In genomic region chr20:62406635-62407176, GRCh38 we compare ENCODE assay signal across 8 cellular contexts. TPM values are rescaled to one million over a fixed set of nuclear protein-coding genes. Genes with fewer than 3 reads are reported as not detected.
DNase-seq lines count a peak whose midpoint lies in the region; ATAC-seq, FAIRE-seq and TF ChIP-seq lines count a peak whose summit lies in the region.

No MANE protein-coding gene starts in this region.

- FAIRE-seq in D721Med (lab: Jason Lieb, UNC) = no peak

- peak overlapping the region; percentile 83 for H3K27ac Mint-ChIP-seq in Caco-2 (ENCODE audit: unreplicated experiment)

- no peaks in the 10 kb centered on the region for H3K27me3 Mint-ChIP-seq in Caco-2 (ENCODE audit: insufficient read depth, unreplicated experiment)

- TF ChIP-seq CTCF in Caco-2 (IDR thresholded peaks at IDR 0.05; ENCODE audit: insufficient read depth in 1 of 2, low read depth in 1 of 2, low read length in 1 of 2, severe bottlenecking in 1 of 2, unreplicated experiment in 1 of 2) (no peak), ascending aorta (IDR thresholded peaks at IDR 0.05) (no peak), D721Med (IDR thresholded peaks at IDR 0.05; ENCODE audit: insufficient read depth, missing control alignments) (no peak)

- DNase-seq in Caco-2 (no peak), ascending aorta (ENCODE audit: low spot score in 2 of 2) (no peak), medulla oblongata (ENCODE audit: extremely low spot score) (peak; percentile 15), aorta (no peak), cortex of kidney (lab: John Stamatoyannopoulos, UW) (no peak), D721Med (ENCODE audit: insufficient read length, low spot score) (no peak)
- DNase-seq in activated effector memory CD4-positive, alpha-beta T cell treated with anti-CD3 and anti-CD28 coated beads, Interleukin-2, amount 50 U/mL, for 16 hours = no peak

- no peaks in the 10 kb centered on the region for H3K9me3 ChIP-seq in Caco-2
- H3K9me3 ChIP-seq in ascending aorta = no peaks in the 10 kb centered on the region
- H3K9me3 ChIP-seq in aorta (ENCODE audit: control insufficient read depth, low read length) = no peaks in the 10 kb centered on the region

- H3K4me1 ChIP-seq in Caco-2 (peaks cover 53% of the 10 kb centered on the region), ascending aorta (peaks cover 10 to 24% of the 10 kb centered on the region in 2 donors), aorta (ENCODE audit: control insufficient read depth in 1 of 2, insufficient read depth in 2 of 2, low read length in 2 of 2) (no peaks in the 10 kb centered on the region)

- POLR2A ChIA-PET in Caco-2 (lab: Charles Lee) = no interaction called here

- H3K9me3 Mint-ChIP-seq in Caco-2 (ENCODE audit: unreplicated experiment) = no peaks in the 10 kb centered on the region

- H3K4me3 ChIP-seq in Caco-2 (ENCODE audit: low read depth, low read length) (peak overlapping the region; percentile 95), ascending aorta (peak overlapping the region; percentile 69 to 81), aorta (ENCODE audit: low read length in 2 of 2) (peak overlapping the region; percentile 63 to 84)

- CTCF ChIA-PET in Caco-2 (lab: Charles Lee) = interaction anchor here (1.1 kb wide), 1 partner anchor 211 kb away, joined by 4 read pairs; no protein-coding TSS in a partner anchor

- no peaks in the 10 kb centered on the region for H3K27me3 ChIP-seq in Caco-2 (replicated peaks; ENCODE audit: control insufficient read depth, insufficient read depth, low read length)
- H3K27me3 ChIP-seq in ascending aorta = no peaks in the 10 kb centered on the region
- H3K27me3 ChIP-seq in aorta (ENCODE audit: control insufficient read depth in 1 of 2, insufficient read depth in 2 of 2, low read length in 1 of 2) = no peaks in the 10 kb centered on the region

- H3K4me1 Mint-ChIP-seq in Caco-2 (ENCODE audit: low read depth, unreplicated experiment) = peaks cover 35% of the 10 kb centered on the region

- peaks cover 86% of the 10 kb centered on the region for H3K36me3 Mint-ChIP-seq in Caco-2 (ENCODE audit: insufficient read depth, unreplicated experiment)

- H3K4me3 Mint-ChIP-seq in Caco-2 (ENCODE audit: unreplicated experiment) = peak overlapping the region; percentile 78

- intact Hi-C loops in Caco-2 (cut with micrococcal nuclease; ENCODE audit: unreplicated experiment) = loop anchor here (2.0 to 10.0 kb wide), 5 partner anchors 18 to 262 kb away; partner anchors contain the start of genes PSMA7 and SS18L1
- intact Hi-C loops in ascending aorta (cut with DNase I) = loop anchor here (1.0 to 10.0 kb wide), 5 partner anchors 19 to 386 kb away; partner anchors contain the start of genes MTG2, OSBPL2, RPS21 and TAF4
- intact Hi-C loops in aorta (cut with DNase I) = loop anchor here in 1 of 2 donors (10.0 kb wide), 1 partner anchor 218 kb away; no protein-coding TSS in a partner anchor

- H3K36me3 ChIP-seq in Caco-2 (ENCODE audit: control insufficient read depth, insufficient read depth, low read length) = peaks cover 9% of the 10 kb centered on the region
- H3K36me3 ChIP-seq in ascending aorta = no peaks in the 10 kb centered on the region
- H3K36me3 ChIP-seq in aorta (ENCODE audit: control insufficient read depth in 1 of 2, insufficient read depth in 2 of 2, low read length in 1 of 2) = no peaks in the 10 kb centered on the region

- H3K27ac ChIP-seq in ascending aorta (peak overlapping the region; percentile 48 to 72), aorta (ENCODE audit: low read depth in 1 of 2, low read length in 2 of 2) (no peak overlapping the region)

- ATAC-seq in HG02798 (IDR thresholded peaks at IDR 0.05; ENCODE audit: poor library complexity, unreplicated experiment) (peak; percentile 2), aorta (ENCODE audit: low FRiP score) (no peak)

- BruUV-seq in Caco-2 (replicated peaks; lab: Mats Ljungman, UMichigan) = no TSS peak

- WGBS in aorta, 2 donors = 1% methylated on average over 26 to 42 of the region's 42 CpGs

RNA-seq across cellular contexts. Expression of gene CABLES2, which starts 0.4 kb away (rescaled TPM):
- 30.7 and 36.4 TPM in 2 replicates for total RNA-seq in Caco-2 (2022)
- total RNA-seq in ascending aorta = 0.43 TPM
- 1 to 10 TPM; 3.0 to 4.2 TPM for total RNA-seq in aorta
- polyA plus RNA-seq in aorta = 1 to 10 TPM; 1.8 to 2.1 TPM

RNA-seq across cellular contexts. Expression of gene RPS21, which starts 19.8 kb away (rescaled TPM):
- 4,496 and 4,723 TPM in 2 replicates for total RNA-seq in Caco-2 (2022)
- 1,828 TPM for total RNA-seq in ascending aorta
- 1,000 to 10,000 TPM in 1 of 2 donors, 100 to 1,000 TPM in 1; 965 to 1,002 TPM for total RNA-seq in aorta
- polyA plus RNA-seq in aorta = 1,000 to 10,000 TPM; 4,520 to 6,824 TPM

RNA-seq across cellular contexts. Expression of gene RBBP8NL, which starts 20.6 kb away (rescaled TPM):
- total RNA-seq in Caco-2 (2022) (39.2 and 40.5 TPM in 2 replicates), ascending aorta (not detected), aorta (not detected)
- polyA plus RNA-seq in aorta = 1 to 10 TPM in 1 of 2 donors, not detected in 1; 1.6 TPM

RNA-seq across cellular contexts. Expression of gene LAMA5, which starts 39.6 kb away (rescaled TPM):
- 1,050 and 1,125 TPM in 2 replicates for total RNA-seq in Caco-2 (2022)
- 469 TPM for total RNA-seq in ascending aorta
- total RNA-seq in aorta = 100 to 1,000 TPM; 361 to 395 TPM
- 100 to 1,000 TPM in 1 of 2 donors, 10 to 100 TPM in 1; 52.2 to 345 TPM for polyA plus RNA-seq in aorta

Comparison
In these comparisons a context has a peak if more than half of its experiments do, and no peak if none do; other contexts are left out.
1. H3K27ac ChIP-seq: peak in ascending aorta (2 of 2); none in aorta (0 of 2).
2. RNA of gene RBBP8NL, which starts 20.6 kb away (total RNA-seq): 39.2 to 40.5 TPM in Caco-2; not detected in ascending aorta (single experiment) and not detected in aorta; every median in the first group is over 10 times any median in the second.
3. Peak in every context shown above with its lines, with median percentiles within 50 percentile points of each other: H3K4me3 ChIP-seq.